Comparison of ENCODE assay signal across 9 cellular contexts in the genomic region with DNA sequence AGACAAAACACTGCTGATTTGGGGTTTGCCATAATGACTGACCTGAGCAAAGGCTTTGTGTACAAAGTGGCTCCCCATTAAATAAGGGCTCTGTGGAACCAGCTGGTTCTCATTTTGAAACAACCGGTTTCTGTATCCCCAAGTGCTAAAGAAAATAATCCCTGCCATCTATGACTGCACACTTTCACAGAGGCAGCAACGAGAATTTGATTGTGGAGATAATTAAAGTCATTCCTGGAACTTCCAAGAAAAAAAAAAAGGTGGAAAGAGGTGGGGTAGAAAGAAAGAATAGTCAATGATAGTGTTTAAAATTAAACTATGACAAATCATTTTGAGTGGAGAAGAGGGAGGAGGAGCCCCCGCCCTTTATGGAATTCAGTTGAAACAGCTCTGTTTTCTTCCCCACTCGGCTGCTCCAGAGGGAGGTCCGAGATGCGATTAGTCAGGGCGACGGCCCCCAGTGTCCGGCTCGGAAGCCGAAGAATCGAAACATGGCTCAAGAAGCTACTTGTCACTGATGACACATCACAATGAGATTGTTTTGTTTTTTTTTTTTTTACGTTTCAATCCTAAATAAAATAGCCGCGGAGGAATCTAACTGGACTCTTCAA. TPM values are rescaled to one million over a fixed set of nuclear protein-coding genes. Genes with fewer than 3 reads are reported as not detected.
DNase-seq lines count a peak whose midpoint lies in the region; ATAC-seq and TF ChIP-seq lines count a peak whose summit lies in the region.
"Had no signal": no experiment of that assay in that cellular context is flagged by ENCODE, and none has a peak within 500 bp of the region (broad histone marks: within the 10 kb centered on the region; RNA-seq: fewer than 3 reads in every experiment).

No MANE protein-coding gene starts in this region.

- peaks cover 0 to 35% (median 0%) of the 10 kb centered on the region in 3 donors for H3K4me1 ChIP-seq in esophagus squamous epithelium
- peaks cover 71% of the 10 kb centered on the region for H3K4me1 ChIP-seq in neural progenitor cell

- H2AFZ ChIP-seq in neural progenitor cell (replicated peaks), result no peak overlapping the region

- peak overlapping the region; percentile 70 for H3K4me2 ChIP-seq in neural progenitor cell

- H3K79me2 ChIP-seq in neural progenitor cell (ENCODE audit: low read depth), result no peaks in the 10 kb centered on the region

- no peaks in the 10 kb centered on the region for H3K9me3 Mint-ChIP-seq in neural progenitor cell

- ATAC-seq in HG03097 (IDR thresholded peaks at IDR 0.05; ENCODE audit: low FRiP score, unreplicated experiment) (no peak), GM18909 (IDR thresholded peaks at IDR 0.05; ENCODE audit: poor library complexity, unreplicated experiment) (no peak)

- H3K9ac ChIP-seq in neural progenitor cell, result no peak overlapping the region

- TF ChIP-seq CTCF in esophagus squamous epithelium (IDR thresholded peaks at IDR 0.05), result no peak
- no peak for TF ChIP-seq CTCF in neural progenitor cell (IDR thresholded peaks at IDR 0.05)

- H4K20me1 ChIP-seq in neural progenitor cell (ENCODE audit: low read depth), result no peaks in the 10 kb centered on the region

- peaks cover 11% of the 10 kb centered on the region for H3F3A ChIP-seq in neural progenitor cell (ENCODE audit: low read depth)

- peaks cover 81% of the 10 kb centered on the region for H3K4me1 Mint-ChIP-seq in neural progenitor cell
- H3K4me1 Mint-ChIP-seq: CD4-positive, CD25-positive, alpha-beta regulatory T cell had no signal

- no peaks in the 10 kb centered on the region for H3K9me3 ChIP-seq in esophagus squamous epithelium
- H3K9me3 ChIP-seq in neural progenitor cell (ENCODE audit: low read depth), result no peaks in the 10 kb centered on the region

- peak overlapping the region in 3 of 4 donors; percentile 2 to 46 (median 10) for H3K4me3 ChIP-seq in esophagus squamous epithelium
- H3K4me3 ChIP-seq in neural progenitor cell, result peak overlapping the region; percentile 8

- intact Hi-C loops in esophagus squamous epithelium (cut with DNase I), result no loop called here

- DNase-seq in AG08395 (ENCODE audit: low spot score), result peak; percentile 76
- DNase-seq in esophagus squamous epithelium (lab: John Stamatoyannopoulos, UW), result no peak
- DNase-seq in neural progenitor cell (ENCODE audit: low spot score), result peak; percentile 67
- DNase-seq in foreskin melanocyte, result no peak
- DNase-seq in SW480 (ENCODE audit: low spot score), result no peak
- DNase-seq: CD4-positive, CD25-positive, alpha-beta regulatory T cell had no signal

- H3K27ac ChIP-seq in esophagus squamous epithelium, result peak overlapping the region in 3 of 4 donors; percentile 36 to 74 (median 64)
- H3K27ac ChIP-seq in neural progenitor cell, result no peak overlapping the region

- H3K36me3 ChIP-seq in esophagus squamous epithelium (no peaks in the 10 kb centered on the region), neural progenitor cell (no peaks in the 10 kb centered on the region)

- H3K36me3 Mint-ChIP-seq in neural progenitor cell, result no peaks in the 10 kb centered on the region
- H3K36me3 Mint-ChIP-seq: CD4-positive, CD25-positive, alpha-beta regulatory T cell had no signal

- peaks cover 0 to 34% (median 0%) of the 10 kb centered on the region in 4 donors for H3K27me3 ChIP-seq in esophagus squamous epithelium
- H3K27me3 ChIP-seq in neural progenitor cell, result peaks cover 49% of the 10 kb centered on the region

- H3K4me3 Mint-ChIP-seq in neural progenitor cell, result peak overlapping the region; percentile 75
- H3K4me3 Mint-ChIP-seq: CD4-positive, CD25-positive, alpha-beta regulatory T cell had no signal

- peaks cover 6% of the 10 kb centered on the region for H3K27me3 Mint-ChIP-seq in neural progenitor cell (ENCODE audit: insufficient read depth, low read depth)

- no peak for TF ChIP-seq POLR2A in esophagus squamous epithelium (IDR thresholded peaks at IDR 0.05)

- 25 to 28% methylated on average over 15 of the region's 15 CpGs for WGBS in esophagus squamous epithelium, 2 donors

- peak overlapping the region; percentile 51 for H3K27ac Mint-ChIP-seq in neural progenitor cell

TF ChIP-seq in PFSK-1, 5 proteins besides CTCF, POLR2A, EP300 and RAD21:
- TF ChIP-seq FOXP2 (optimal IDR thresholded peaks at IDR 0.05; ENCODE audit: borderline replicate concordance, extremely low read depth, extremely low read length, insufficient read depth), result peak; percentile 36
- peak; percentile 59; the same call in 1 of the 2 replicates for TF ChIP-seq POLR2AphosphoS5 (IDR thresholded peaks at IDR 0.05; ENCODE audit: low read depth, low read length)
- TF ChIP-seq, protein P1, sequence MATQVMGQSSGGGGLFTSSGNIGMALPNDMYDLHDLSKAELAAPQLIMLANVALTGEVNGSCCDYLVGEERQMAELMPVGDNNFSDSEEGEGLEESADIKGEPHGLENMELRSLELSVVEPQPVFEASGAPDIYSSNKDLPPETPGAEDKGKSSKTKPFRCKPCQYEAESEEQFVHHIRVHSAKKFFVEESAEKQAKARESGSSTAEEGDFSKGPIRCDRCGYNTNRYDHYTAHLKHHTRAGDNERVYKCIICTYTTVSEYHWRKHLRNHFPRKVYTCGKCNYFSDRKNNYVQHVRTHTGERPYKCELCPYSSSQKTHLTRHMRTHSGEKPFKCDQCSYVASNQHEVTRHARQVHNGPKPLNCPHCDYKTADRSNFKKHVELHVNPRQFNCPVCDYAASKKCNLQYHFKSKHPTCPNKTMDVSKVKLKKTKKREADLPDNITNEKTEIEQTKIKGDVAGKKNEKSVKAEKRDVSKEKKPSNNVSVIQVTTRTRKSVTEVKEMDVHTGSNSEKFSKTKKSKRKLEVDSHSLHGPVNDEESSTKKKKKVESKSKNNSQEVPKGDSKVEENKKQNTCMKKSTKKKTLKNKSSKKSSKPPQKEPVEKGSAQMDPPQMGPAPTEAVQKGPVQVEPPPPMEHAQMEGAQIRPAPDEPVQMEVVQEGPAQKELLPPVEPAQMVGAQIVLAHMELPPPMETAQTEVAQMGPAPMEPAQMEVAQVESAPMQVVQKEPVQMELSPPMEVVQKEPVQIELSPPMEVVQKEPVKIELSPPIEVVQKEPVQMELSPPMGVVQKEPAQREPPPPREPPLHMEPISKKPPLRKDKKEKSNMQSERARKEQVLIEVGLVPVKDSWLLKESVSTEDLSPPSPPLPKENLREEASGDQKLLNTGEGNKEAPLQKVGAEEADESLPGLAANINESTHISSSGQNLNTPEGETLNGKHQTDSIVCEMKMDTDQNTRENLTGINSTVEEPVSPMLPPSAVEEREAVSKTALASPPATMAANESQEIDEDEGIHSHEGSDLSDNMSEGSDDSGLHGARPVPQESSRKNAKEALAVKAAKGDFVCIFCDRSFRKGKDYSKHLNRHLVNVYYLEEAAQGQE (IDR thresholded peaks at IDR 0.05; ENCODE audit: insufficient read depth in 1 of 2, low read depth in 2 of 2, low read length in 2 of 2), result no peak
- peak; percentile 48; the same call in 1 of the 2 replicates for TF ChIP-seq SIN3A (IDR thresholded peaks at IDR 0.05; ENCODE audit: borderline replicate concordance, insufficient read depth, low read length)
- TF ChIP-seq TAF1 (IDR thresholded peaks at IDR 0.05; ENCODE audit: borderline replicate concordance, insufficient read depth, low read length), result peak; percentile 42; the same call in 1 of the 2 replicates

RNA-seq across cellular contexts. Expression of gene EBF1, which starts 38.4 kb away (rescaled TPM):
- 30.2 TPM for polyA plus RNA-seq in PFSK-1 (2012; ENCODE audit: insufficient read length, low read depth)
- total RNA-seq in esophagus squamous epithelium, result 10 to 100 TPM in 2 of 4 donors, 1 to 10 TPM in 1, under 1 TPM in 1; 0.80 to 15.8 (median 7.0) TPM
- total RNA-seq in neural progenitor cell (ENCODE audit: low replicate concordance), result 0.19 and 0.56 TPM in 2 replicates

Comparison
In these comparisons a context has a peak if more than half of its experiments do, and no peak if none do; other contexts are left out.
1. DNase-seq: peak in AG08395 (single experiment) and neural progenitor cell (single experiment); none in esophagus squamous epithelium (single experiment), foreskin melanocyte (single experiment) and SW480 (single experiment).